8 cellular contexts compared by ENCODE assay signal in the genomic region with DNA sequence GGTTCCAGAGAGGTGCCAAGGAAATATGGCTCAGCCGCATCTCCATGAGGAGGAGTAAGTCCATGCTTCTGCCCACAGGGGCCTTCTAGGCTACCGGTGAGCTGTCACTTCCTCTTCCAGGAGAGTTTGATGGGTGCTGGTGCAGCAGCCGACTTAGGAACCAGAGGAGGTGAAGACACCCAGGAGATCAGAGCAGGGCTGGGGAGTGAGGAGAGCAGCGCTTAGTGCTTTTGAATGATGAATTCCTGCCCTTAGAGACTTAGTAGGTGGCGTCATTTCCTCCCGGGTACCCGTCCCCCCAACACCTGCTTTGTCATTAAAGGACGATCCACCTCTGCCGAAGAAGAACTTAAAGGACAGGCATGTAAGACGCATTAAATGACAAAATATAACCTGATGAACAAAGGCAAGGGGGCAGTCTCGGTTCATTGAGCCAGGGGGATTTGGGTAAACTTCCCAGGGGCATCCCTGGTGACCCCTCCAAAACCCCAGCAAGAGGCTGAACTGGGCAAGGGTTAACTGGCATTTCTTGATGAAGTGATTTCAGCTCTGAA.
DNase-seq lines count a peak whose midpoint lies in the region; ATAC-seq lines count a peak whose summit lies in the region.

No MANE protein-coding gene starts in this region.

- H3K9me3 Mint-ChIP-seq in CD4-positive, alpha-beta memory T cell: peaks cover 0 to 3% (median 0%) of the 10 kb centered on the region in 8 donors
- H3K9me3 Mint-ChIP-seq in activated T-helper 1 cell treated with anti-CD3 and anti-CD28 coated beads, Interleukin-12 subunit alpha, Interleukin-12 subunit beta, Interleukin-2, Interleukin-4 antibody, amounts not matched to agents 30 ng/mL and 10 ng/mL and 1 ng/mL, durations not matched to agents 14 hours and 24 hours and 36 hours: no peaks in the 10 kb centered on the region

- H3K4me3 ChIP-seq in CD4-positive, alpha-beta memory T cell (ENCODE audit: low read length in 2 of 2): peak overlapping the region; percentile 2 to 24
- no peak overlapping the region for H3K4me3 ChIP-seq in mucosa of stomach (ENCODE audit: low read length)

- H3K4me1 ChIP-seq in CD4-positive, alpha-beta memory T cell (ENCODE audit: insufficient read depth, low read length): no peaks in the 10 kb centered on the region
- H3K4me1 ChIP-seq in mucosa of stomach (ENCODE audit: control insufficient read depth, insufficient read depth, low read length): peaks cover 11% of the 10 kb centered on the region

- CTCF ChIA-PET in CD4-positive, alpha-beta memory T cell (lab: Charles Lee; ENCODE audit: partially characterized antibody): no interaction called here

- H3K27me3 ChIP-seq in CD4-positive, alpha-beta memory T cell (ENCODE audit: insufficient read depth, low read length): peaks cover 9% of the 10 kb centered on the region
- H3K27me3 ChIP-seq in mucosa of stomach (ENCODE audit: control insufficient read depth, insufficient read depth, low read length): peaks cover 6% of the 10 kb centered on the region

- no peak overlapping the region for H3K27ac ChIP-seq in CD4-positive, alpha-beta memory T cell (ENCODE audit: low read depth, low read length)

- peak in 3 of 5 donors; percentile 4 to 22 (median 14) for DNase-seq in CD4-positive, alpha-beta memory T cell
- DNase-seq in activated T-helper 1 cell treated with anti-CD3 and anti-CD28 coated beads, Interleukin-12 subunit alpha, Interleukin-12 subunit beta, Interleukin-2, Interleukin-4 antibody, amounts not matched to agents 30 ng/mL and 10 ng/mL and 1 ng/mL, durations not matched to agents 14 hours and 24 hours and 36 hours (ENCODE audit: low spot score): peak; percentile 18
- no peak for DNase-seq in T-helper 9 cell
- DNase-seq in foreskin melanocyte: no peak

- peaks cover 0 to 3% of the 10 kb centered on the region in 2 donors for H3K36me3 Mint-ChIP-seq in CD4-positive, alpha-beta memory T cell
- peaks cover 1% of the 10 kb centered on the region for H3K36me3 Mint-ChIP-seq in activated T-helper 1 cell treated with anti-CD3 and anti-CD28 coated beads, Interleukin-12 subunit alpha, Interleukin-12 subunit beta, Interleukin-2, Interleukin-4 antibody, amounts not matched to agents 30 ng/mL and 10 ng/mL and 1 ng/mL, durations not matched to agents 14 hours and 24 hours and 36 hours (ENCODE audit: low read depth)

- H3K9ac ChIP-seq in mucosa of stomach (ENCODE audit: low read length): peak overlapping the region; percentile 51

- H3K36me3 ChIP-seq in CD4-positive, alpha-beta memory T cell (ENCODE audit: insufficient read depth, low read length): no peaks in the 10 kb centered on the region
- H3K36me3 ChIP-seq in mucosa of stomach (ENCODE audit: control insufficient read depth, insufficient read depth, low read length): no peaks in the 10 kb centered on the region

- peak overlapping the region in 1 of 7 donors; percentile 72 for H3K27ac Mint-ChIP-seq in CD4-positive, alpha-beta memory T cell
- peak overlapping the region; percentile 69 for H3K27ac Mint-ChIP-seq in activated T-helper 1 cell treated with anti-CD3 and anti-CD28 coated beads, Interleukin-12 subunit alpha, Interleukin-12 subunit beta, Interleukin-2, Interleukin-4 antibody, amounts not matched to agents 30 ng/mL and 10 ng/mL and 1 ng/mL, durations not matched to agents 14 hours and 24 hours and 36 hours

- POLR2A ChIA-PET in CD4-positive, alpha-beta memory T cell (lab: Charles Lee; ENCODE audit: partially characterized antibody): no interaction called here

- H3K4me1 Mint-ChIP-seq in CD4-positive, alpha-beta memory T cell: peaks cover 5 to 13% (median 7%) of the 10 kb centered on the region in 4 donors
- H3K4me1 Mint-ChIP-seq in activated T-helper 1 cell treated with anti-CD3 and anti-CD28 coated beads, Interleukin-12 subunit alpha, Interleukin-12 subunit beta, Interleukin-2, Interleukin-4 antibody, amounts not matched to agents 30 ng/mL and 10 ng/mL and 1 ng/mL, durations not matched to agents 14 hours and 24 hours and 36 hours (ENCODE audit: low read depth): peaks cover 34% of the 10 kb centered on the region

- peak overlapping the region; percentile 72 to 87 (median 79) for H3K4me3 Mint-ChIP-seq in CD4-positive, alpha-beta memory T cell
- H3K4me3 Mint-ChIP-seq in activated T-helper 1 cell treated with anti-CD3 and anti-CD28 coated beads, Interleukin-12 subunit alpha, Interleukin-12 subunit beta, Interleukin-2, Interleukin-4 antibody, amounts not matched to agents 30 ng/mL and 10 ng/mL and 1 ng/mL, durations not matched to agents 14 hours and 24 hours and 36 hours: peak overlapping the region; percentile 81

- peaks cover 31 to 47% of the 10 kb centered on the region in 2 donors for H3K27me3 Mint-ChIP-seq in CD4-positive, alpha-beta memory T cell
- H3K27me3 Mint-ChIP-seq in activated T-helper 1 cell treated with anti-CD3 and anti-CD28 coated beads, Interleukin-12 subunit alpha, Interleukin-12 subunit beta, Interleukin-2, Interleukin-4 antibody, amounts not matched to agents 30 ng/mL and 10 ng/mL and 1 ng/mL, durations not matched to agents 14 hours and 24 hours and 36 hours (ENCODE audit: insufficient read depth): peaks cover 9% of the 10 kb centered on the region

- intact Hi-C loops in CD4-positive, alpha-beta memory T cell (cut with micrococcal nuclease): no loop called here
- intact Hi-C loops in activated T-helper 1 cell treated with anti-CD3 and anti-CD28 coated beads, Interleukin-12 subunit alpha, Interleukin-12 subunit beta, Interleukin-2, Interleukin-4 antibody, amounts not matched to agents 30 ng/mL and 10 ng/mL and 1 ng/mL, durations not matched to agents 14 hours and 24 hours and 36 hours (cut with micrococcal nuclease): loop anchor here (2.0 to 5.0 kb wide), 3 partner anchors 69 to 131 kb away; no protein-coding TSS in a partner anchor

- H3K9me3 ChIP-seq in CD4-positive, alpha-beta memory T cell (ENCODE audit: control insufficient read depth in 1 of 2, low read length in 2 of 2): no peaks in the 10 kb centered on the region
- no peaks in the 10 kb centered on the region for H3K9me3 ChIP-seq in mucosa of stomach (ENCODE audit: control insufficient read depth, low read length)

- peak; percentile 38 for ATAC-seq in HG02759 (IDR thresholded peaks at IDR 0.05; ENCODE audit: unreplicated experiment)
- ATAC-seq in GM19467 (IDR thresholded peaks at IDR 0.05; ENCODE audit: unreplicated experiment): no peak
- no peak for ATAC-seq in HG03159 (IDR thresholded peaks at IDR 0.05; ENCODE audit: unreplicated experiment)

Comparison
In these comparisons a context has a peak if more than half of its experiments do, and no peak if none do; other contexts are left out.
1. DNase-seq: peak in CD4-positive, alpha-beta memory T cell (3 of 5) and activated T-helper 1 cell treated with anti-CD3 and anti-CD28 coated beads, Interleukin-12 subunit alpha, Interleukin-12 subunit beta, Interleukin-2, Interleukin-4 antibody, amounts not matched to agents 30 ng/mL and 10 ng/mL and 1 ng/mL, durations not matched to agents 14 hours and 24 hours and 36 hours (single experiment); none in T-helper 9 cell (single experiment) and foreskin melanocyte (single experiment).